ENCODE assay signal across 18 cellular contexts in the genomic region with DNA sequence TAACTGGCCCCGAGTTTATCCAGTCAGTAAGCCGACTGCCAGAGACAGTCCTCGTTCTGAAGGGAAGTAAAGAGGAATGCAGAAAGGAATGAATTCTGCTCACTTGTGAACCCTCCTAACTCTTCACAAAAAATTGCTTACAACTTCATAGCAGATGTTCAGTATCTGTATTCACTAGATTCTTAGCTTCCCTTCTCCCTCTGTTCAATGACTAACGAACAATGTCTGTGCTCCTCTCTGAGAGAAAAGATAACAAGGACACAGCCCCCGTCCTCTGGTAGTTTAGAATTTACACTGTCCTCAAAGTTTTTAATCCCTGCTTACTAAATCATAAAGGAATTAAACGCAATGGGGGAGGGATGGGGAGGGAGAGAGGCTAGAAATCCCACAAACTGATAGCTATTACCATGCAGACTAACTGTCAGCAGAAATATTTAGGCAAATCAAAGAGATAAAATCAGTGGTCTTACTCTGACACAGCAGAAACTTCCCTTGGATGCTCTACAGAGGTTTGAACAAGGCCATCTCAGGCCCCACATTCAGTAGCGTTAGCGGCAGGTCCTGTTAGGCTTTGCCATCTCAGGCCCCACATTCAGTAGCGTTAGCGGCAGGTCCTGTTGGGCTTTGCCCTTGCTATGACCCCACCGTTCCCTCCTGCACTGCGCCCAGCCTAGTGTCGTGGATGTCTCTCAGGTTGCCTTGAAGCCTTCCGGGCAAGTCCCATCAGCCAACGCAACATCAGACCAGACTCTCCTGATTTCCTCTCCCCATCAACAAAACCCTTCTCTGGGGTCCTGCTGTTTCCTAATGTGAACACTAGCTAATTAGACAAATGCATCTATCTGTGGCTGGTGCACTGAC. TPM values are rescaled to one million over a fixed set of nuclear protein-coding genes. Genes with fewer than 3 reads are reported as not detected.
DNase-seq lines count a peak whose midpoint lies in the region; ATAC-seq, FAIRE-seq and TF ChIP-seq lines count a peak whose summit lies in the region.
"Had no signal": no experiment of that assay in that cellular context is flagged by ENCODE, and none has a peak within 500 bp of the region (broad histone marks: within the 10 kb centered on the region; RNA-seq: fewer than 3 reads in every experiment).

No MANE protein-coding gene starts in this region.

- H3K36me3 ChIP-seq in GM12878 (ENCODE audit: control insufficient read depth in 2 of 2, insufficient read depth in 2 of 2, low read length in 1 of 2): peaks cover 14 to 20% of the 10 kb centered on the region in 2 experiments
- H3K36me3 ChIP-seq in mesenchymal stem cell (ENCODE audit: control insufficient read depth in 1 of 2, insufficient read depth in 2 of 2, low read depth in 1 of 2, low read length in 2 of 2): peaks cover 0 to 21% of the 10 kb centered on the region in 2 experiments
- no peaks in the 10 kb centered on the region for H3K36me3 ChIP-seq in adrenal gland (replicated peaks in 1 of 2)

- peak overlapping the region in 2 of 3 donors; percentile 36 to 76 for H3K27ac Mint-ChIP-seq in IgD-negative memory B cell
- no peak overlapping the region for H3K27ac Mint-ChIP-seq in stimulated activated naive CD8-positive, alpha-beta T cell treated with anti-CD3 and anti-CD28 coated beads, Interleukin-15, amount 100 ng/mL, for 72 hours
- H3K27ac Mint-ChIP-seq: dendritic cell treated with granulocyte-macrophage colony-stimulating factor and Interleukin-4, amounts not matched to agents 40 ng/mL and 50 ng/mL, for 4 days; progenitor cell of endocrine pancreas had no signal

- TF ChIP-seq CTCF in AG10803 (conservative IDR thresholded peaks at IDR 0.05; ENCODE audit: low read length): no peak
- TF ChIP-seq CTCF in GM12878 (IDR thresholded peaks at IDR 0.05 in 2 of 3, conservative IDR thresholded peaks at IDR 0.05 in 1 of 3; ENCODE audit: control insufficient read depth in 2 of 3, extremely low read depth in 1 of 3, insufficient read depth in 1 of 3, low read depth in 3 of 3, low read length in 3 of 3): no peak
- no peak for TF ChIP-seq CTCF in adrenal gland (IDR thresholded peaks at IDR 0.05)

- H3K14ac ChIP-seq in mesenchymal stem cell (ENCODE audit: low read length in 2 of 2): no peak overlapping the region

- H2AK5ac ChIP-seq in mesenchymal stem cell (ENCODE audit: low read length, severe bottlenecking): no peak overlapping the region

- ATAC-seq in GM12878: no peak
- ATAC-seq in HG03469 (IDR thresholded peaks at IDR 0.05; ENCODE audit: unreplicated experiment): no peak
- no peak for ATAC-seq in stimulated activated naive CD8-positive, alpha-beta T cell treated with anti-CD3 and anti-CD28 coated beads, Interleukin-15, amount 100 ng/mL, for 72 hours
- ATAC-seq: heart left ventricle had no signal

- no peak overlapping the region for H4K91ac ChIP-seq in mesenchymal stem cell (ENCODE audit: low read length)

- no peak for FAIRE-seq in GM12878 (lab: Jason Lieb, UNC)
- FAIRE-seq: GM18507, GM19239, urothelium cell line had no signal

- no peak overlapping the region for H3K18ac ChIP-seq in mesenchymal stem cell (ENCODE audit: low read depth in 1 of 2, low read length in 2 of 2)

- CTCF ChIA-PET in GM12878 (lab: Yijun Ruan, JAX): interaction anchor here (1.0 kb wide), 1 partner anchor 15 kb away, joined by 3 read pairs; no protein-coding TSS in a partner anchor

- no TSS peak for BruUV-seq in GM12878 (replicated peaks; lab: Mats Ljungman, UMichigan)

- H3K27ac ChIP-seq in GM12878 (ENCODE audit: control insufficient read depth, insufficient read depth) (no peak overlapping the region), mesenchymal stem cell (ENCODE audit: low read length, poor library complexity, severe bottlenecking) (no peak overlapping the region), adrenal gland (no peak overlapping the region)
- H3K27ac ChIP-seq: heart left ventricle had no signal

- in situ Hi-C loops in GM12878 (cut with MboI): no loop called here

- no peak for TF ChIP-seq RAD21 in GM12878 (IDR thresholded peaks at IDR 0.05; ENCODE audit: insufficient read depth, low read depth, low read length)

- no peak overlapping the region for H3K4me3 Mint-ChIP-seq in IgD-negative memory B cell
- H3K4me3 Mint-ChIP-seq in stimulated activated naive CD8-positive, alpha-beta T cell treated with anti-CD3 and anti-CD28 coated beads, Interleukin-15, amount 100 ng/mL, for 72 hours: no peak overlapping the region
- H3K4me3 Mint-ChIP-seq: dendritic cell treated with granulocyte-macrophage colony-stimulating factor and Interleukin-4, amounts not matched to agents 40 ng/mL and 50 ng/mL, for 4 days had no signal

- POLR2A ChIA-PET in GM12878 (lab: Charles Lee): no interaction called here

- no peaks in the 10 kb centered on the region for H3K27me3 Mint-ChIP-seq in IgD-negative memory B cell
- no peaks in the 10 kb centered on the region for H3K27me3 Mint-ChIP-seq in stimulated activated naive CD8-positive, alpha-beta T cell treated with anti-CD3 and anti-CD28 coated beads, Interleukin-15, amount 100 ng/mL, for 72 hours
- H3K27me3 Mint-ChIP-seq: dendritic cell treated with granulocyte-macrophage colony-stimulating factor and Interleukin-4, amounts not matched to agents 40 ng/mL and 50 ng/mL, for 4 days; progenitor cell of endocrine pancreas had no signal

- no peak overlapping the region for H2BK120ac ChIP-seq in mesenchymal stem cell (ENCODE audit: low read depth, low read length)

- no peak overlapping the region for H3K4ac ChIP-seq in mesenchymal stem cell (ENCODE audit: low read depth in 1 of 2, low read length in 2 of 2)

- no peaks in the 10 kb centered on the region for H3K79me1 ChIP-seq in mesenchymal stem cell (replicated peaks; ENCODE audit: low read length, poor library complexity, severe bottlenecking)

- H4K20me1 ChIP-seq in GM12878 (ENCODE audit: control insufficient read depth, insufficient read depth): no peaks in the 10 kb centered on the region

- H3K4me2 ChIP-seq in GM12878 (ENCODE audit: control insufficient read depth, insufficient read depth) (no peak overlapping the region), mesenchymal stem cell (ENCODE audit: low read length, poor library complexity, severe bottlenecking) (no peak overlapping the region)

- no peak overlapping the region for H3K23ac ChIP-seq in mesenchymal stem cell (ENCODE audit: low read length in 2 of 2)

- intact Hi-C loops in GM12878 (cut with micrococcal nuclease; ENCODE audit: unreplicated experiment): no loop called here
- intact Hi-C loops in adrenal gland (cut with DNase I): no loop called here

- H2BK12ac ChIP-seq in mesenchymal stem cell (ENCODE audit: low read length in 2 of 2): no peak overlapping the region

- TF ChIP-seq POLR2A in GM12878 (IDR thresholded peaks at IDR 0.05; ENCODE audit: low read depth, low read length): no peak
- no peak for TF ChIP-seq POLR2A in adrenal gland (IDR thresholded peaks at IDR 0.05)

- no peak overlapping the region for H3K4me3 ChIP-seq in AG10803 (ENCODE audit: low read length)
- no peak overlapping the region for H3K4me3 ChIP-seq in GM12878
- no peak overlapping the region for H3K4me3 ChIP-seq in mesenchymal stem cell (ENCODE audit: insufficient read depth in 1 of 2, low read depth in 1 of 2, low read length in 2 of 2)
- H3K4me3 ChIP-seq in adrenal gland: no peak overlapping the region
- H3K4me3 ChIP-seq: heart left ventricle had no signal

- 91% methylated on average over 13 of the region's 15 CpGs for WGBS in GM12878 (ENCODE audit: insufficient coverage, insufficient replicate concordance, low lambda C conversion rate, missing lambda C conversion rate)
- 75% methylated on average over 13 of the region's 15 CpGs for WGBS in mesenchymal stem cell
- 43 to 62% (median 54%) methylated on average over 10 to 15 of the region's 15 CpGs for WGBS in adrenal gland, 4 donors

- DNase-seq in AG10803 (ENCODE audit: low read depth) (peak; percentile 57), GM12878 (ENCODE audit: low read depth, low spot score) (no peak), mesenchymal stem cell (no peak), DMS114 treated with DMSO at 0.1 percent for 48 hours (lab: John Stamatoyannopoulos, UW; ENCODE audit: unreplicated experiment) (no peak), adrenal gland (no peak)
- no peak for DNase-seq in stimulated activated naive CD8-positive, alpha-beta T cell treated with anti-CD3 and anti-CD28 coated beads, Interleukin-15, amount 100 ng/mL, for 72 hours
- DNase-seq: ACHN, Caco-2, GF-D8, heart left ventricle, NCI-H524 had no signal

- SMC1A ChIA-PET in GM12878 (lab: Charles Lee; ENCODE audit: uncharacterized antibody, unreplicated experiment): interaction anchor here (0.6 to 1.4 kb wide), 2 partner anchors 22 to 201 kb away, joined by 3 read pairs; no protein-coding TSS in a partner anchor

- TF ChIP-seq EP300 in GM12878 (IDR thresholded peaks at IDR 0.05; ENCODE audit: borderline replicate concordance in 1 of 2, control insufficient read depth in 1 of 2, low read depth in 2 of 2, low read length in 2 of 2): no peak

- H3K27me3 ChIP-seq in GM12878 (replicated peaks in 1 of 2; ENCODE audit: control insufficient read depth in 2 of 2, insufficient read depth in 2 of 2, low read length in 1 of 2) (no peaks in the 10 kb centered on the region), mesenchymal stem cell (ENCODE audit: control insufficient read depth in 1 of 2, insufficient read depth in 1 of 2, low read length in 2 of 2) (no peaks in the 10 kb centered on the region), adrenal gland (no peaks in the 10 kb centered on the region)

- RAD21 ChIA-PET in GM12878 (lab: Charles Lee; ENCODE audit: unreplicated experiment): no interaction called here

- H3K79me2 ChIP-seq in GM12878 (ENCODE audit: control insufficient read depth, insufficient read depth, low read length): no peaks in the 10 kb centered on the region

- H3K9ac ChIP-seq in GM12878 (ENCODE audit: control insufficient read depth, insufficient read depth, low read length) (no peak overlapping the region), mesenchymal stem cell (ENCODE audit: low read length) (peak overlapping the region; percentile 27)

- H3K4me1 ChIP-seq in GM12878 (ENCODE audit: control insufficient read depth, insufficient read depth, low read length) (no peaks in the 10 kb centered on the region), mesenchymal stem cell (ENCODE audit: control insufficient read depth, insufficient read depth, low read depth, low read length) (peaks cover 4% of the 10 kb centered on the region), adrenal gland (replicated peaks in 1 of 2) (no peaks in the 10 kb centered on the region)
- H3K4me1 ChIP-seq: Caco-2 had no signal

- peaks cover 6% of the 10 kb centered on the region for H3K36me3 Mint-ChIP-seq in IgD-negative memory B cell

- H4K8ac ChIP-seq in mesenchymal stem cell (ENCODE audit: low read length): no peak overlapping the region

- peaks cover 10 to 18% (median 14%) of the 10 kb centered on the region in 3 donors for H3K4me1 Mint-ChIP-seq in IgD-negative memory B cell
- no peaks in the 10 kb centered on the region for H3K4me1 Mint-ChIP-seq in stimulated activated naive CD8-positive, alpha-beta T cell treated with anti-CD3 and anti-CD28 coated beads, Interleukin-15, amount 100 ng/mL, for 72 hours

- H2AFZ ChIP-seq in GM12878 (ENCODE audit: control insufficient read depth, low read depth, low read length) (no peak overlapping the region), mesenchymal stem cell (ENCODE audit: low read depth, low read length) (no peak overlapping the region)

- no peak overlapping the region for H2BK5ac ChIP-seq in mesenchymal stem cell (ENCODE audit: low read depth, low read length, poor library complexity, severe bottlenecking)

- no peak overlapping the region for H2BK15ac ChIP-seq in mesenchymal stem cell (ENCODE audit: low read depth, poor library complexity, severe bottlenecking)

- no peaks in the 10 kb centered on the region for H3K9me3 Mint-ChIP-seq in IgD-negative memory B cell
- H3K9me3 Mint-ChIP-seq in stimulated activated naive CD8-positive, alpha-beta T cell treated with anti-CD3 and anti-CD28 coated beads, Interleukin-15, amount 100 ng/mL, for 72 hours: no peaks in the 10 kb centered on the region
- H3K9me3 Mint-ChIP-seq: dendritic cell treated with granulocyte-macrophage colony-stimulating factor and Interleukin-4, amounts not matched to agents 40 ng/mL and 50 ng/mL, for 4 days had no signal

- H3K9me3 ChIP-seq in GM12878 (replicated peaks; ENCODE audit: control insufficient read depth, insufficient read depth, low read length): no peaks in the 10 kb centered on the region
- no peaks in the 10 kb centered on the region for H3K9me3 ChIP-seq in mesenchymal stem cell (ENCODE audit: control insufficient read depth, low read length)
- no peaks in the 10 kb centered on the region for H3K9me3 ChIP-seq in adrenal gland (replicated peaks in 1 of 3)
- H3K9me3 ChIP-seq: Caco-2, heart left ventricle had no signal

RNA-seq across cellular contexts. Expression of a gene that starts 23.4 kb away (rescaled TPM):
- 18.9 TPM for polyA plus RNA-seq in IgD-negative memory B cell
- 70.0 and 72.5 TPM in 2 replicates for total RNA-seq in GM12878 (2013; cell fraction: nucleolus; rRNA removed)
- 18.5 and 24.1 TPM in 2 replicates for total RNA-seq in GM12878 (2014; rRNA removed)
- total RNA-seq in GM12878 (2014; rRNA removed; fragmentation: Illumina TruSeq; extraction: Trizol): 5.4 and 6.8 TPM in 2 replicates
- 42.2 and 44.0 TPM in 2 replicates for total RNA-seq in GM12878 (2021)
- polyA plus RNA-seq in GM12878 (2011; ENCODE audit: low read depth): 10.4 TPM
- polyA plus RNA-seq in GM12878 (2011; rRNA removed): 4.2 and 14.0 TPM in 2 replicates
- polyA plus RNA-seq in GM12878 (2011; cell fraction: cytosol; rRNA removed): 12.0 and 13.3 TPM in 2 replicates
- polyA plus RNA-seq in GM12878 (2011; cell fraction: nucleus; rRNA removed): 33.2 and 39.5 TPM in 2 replicates
- polyA plus RNA-seq in GM12878 (2012): 23.8 and 29.3 TPM in 2 replicates
- 5.1 and 12.8 TPM in 2 replicates for polyA plus RNA-seq in GM12878 (2014; fragmentation: Illumina TruSeq; extraction: Trizol)
- polyA plus RNA-seq in GM12878 (2014; fragmentation: Nextera tagmentation; extraction: Ambion mirVana): under 1 TPM; 0.35 TPM
- polyA plus RNA-seq in GM12878 (2014; rRNA removed): 25.2 and 26.8 TPM in 2 replicates
- polyA plus RNA-seq in GM12878 (2016; fragmentation: Nextera tagmentation; extraction: Ambion mirVana): 10 to 100 TPM in 1 of 2 experiments, 1 to 10 TPM in 1; 7.8 to 12.4 TPM
- polyA minus RNA-seq in GM12878 (2011; rRNA and poly(A)+ RNA removed): 13.3 and 21.8 TPM in 2 replicates
- 6.9 and 9.0 TPM in 2 replicates for polyA minus RNA-seq in GM12878 (2011; cell fraction: cytosol; rRNA and poly(A)+ RNA removed)
- polyA minus RNA-seq in GM12878 (2011; cell fraction: nucleus; rRNA and poly(A)+ RNA removed): 9.7 and 20.3 TPM in 2 replicates
- polyA plus RNA-seq in mesenchymal stem cell (2013, experiment 1 of 2): 0.35 TPM
- polyA plus RNA-seq in mesenchymal stem cell (2013, experiment 2 of 2): 0.37 TPM
- 1 to 10 TPM; 1.2 to 9.9 (median 8.3) TPM for total RNA-seq in adrenal gland
- polyA plus RNA-seq in adrenal gland: 1 to 10 TPM; 1.2 to 6.8 (median 2.4) TPM

RNA-seq across cellular contexts. Expression of a gene that starts 49.1 kb away (rescaled TPM):
- 2.3 TPM for polyA plus RNA-seq in IgD-negative memory B cell
- 0.22 and 0.23 TPM in 2 replicates for total RNA-seq in GM12878 (2013; cell fraction: nucleolus; rRNA removed)
- 2.0 and 2.5 TPM in 2 replicates for total RNA-seq in GM12878 (2014; rRNA removed)
- total RNA-seq in GM12878 (2014; rRNA removed; fragmentation: Illumina TruSeq; extraction: Trizol): 2.7 and 2.9 TPM in 2 replicates
- total RNA-seq in GM12878 (2021): 1.6 and 1.9 TPM in 2 replicates
- 0.76 TPM for polyA plus RNA-seq in GM12878 (2011; ENCODE audit: low read depth)
- 1.9 and 2.8 TPM in 2 replicates for polyA plus RNA-seq in GM12878 (2011; rRNA removed)
- polyA plus RNA-seq in GM12878 (2011; cell fraction: cytosol; rRNA removed): 0.76 and 0.95 TPM in 2 replicates
- 0.23 and 0.24 TPM in 2 replicates for polyA plus RNA-seq in GM12878 (2011; cell fraction: nucleus; rRNA removed)
- 1.2 and 2.3 TPM in 2 replicates for polyA plus RNA-seq in GM12878 (2012)
- 3.1 and 4.5 TPM in 2 replicates for polyA plus RNA-seq in GM12878 (2014; fragmentation: Illumina TruSeq; extraction: Trizol)
- 1 to 10 TPM; 2.4 to 2.8 TPM for polyA plus RNA-seq in GM12878 (2014; fragmentation: Nextera tagmentation; extraction: Ambion mirVana)
- polyA plus RNA-seq in GM12878 (2014; rRNA removed): 2.2 and 2.6 TPM in 2 replicates
- 1 to 10 TPM; 5.6 to 5.9 TPM for polyA plus RNA-seq in GM12878 (2016; fragmentation: Nextera tagmentation; extraction: Ambion mirVana)
- polyA minus RNA-seq in GM12878 (2011; rRNA and poly(A)+ RNA removed): 0.41 and 0.73 TPM in 2 replicates
- not detected in 2 replicates for polyA minus RNA-seq in GM12878 (2011; cell fraction: cytosol; rRNA and poly(A)+ RNA removed)
- polyA minus RNA-seq in GM12878 (2011; cell fraction: nucleus; rRNA and poly(A)+ RNA removed): 0.60 TPM in 1 of 2 replicates, not detected in the other
- 4.8 TPM for polyA plus RNA-seq in mesenchymal stem cell (2013, experiment 1 of 2)
- polyA plus RNA-seq in mesenchymal stem cell (2013, experiment 2 of 2): 4.4 TPM
- total RNA-seq in adrenal gland: 10 to 100 TPM in 1 of 8 donors, 1 to 10 TPM in 7; 1.2 to 11.5 (median 3.1) TPM
- 1 to 10 TPM in 2 of 3 donors, under 1 TPM in 1; 0.88 to 4.2 (median 2.1) TPM for polyA plus RNA-seq in adrenal gland

RNA-seq across cellular contexts. Expression of a gene that starts 49.2 kb away (rescaled TPM):
- polyA plus RNA-seq in IgD-negative memory B cell (18.0 TPM), GM12878 (2011; rRNA removed) (17.6 and 26.2 TPM in 2 replicates), GM12878 (2014; fragmentation: Illumina TruSeq; extraction: Trizol) (25.5 and 29.7 TPM in 2 replicates), GM12878 (2014; fragmentation: Nextera tagmentation; extraction: Ambion mirVana) (1 to 10 TPM; 3.8 to 9.7 TPM), GM12878 (2014; rRNA removed) (23.5 and 27.3 TPM in 2 replicates), GM12878 (2016; fragmentation: Nextera tagmentation; extraction: Ambion mirVana) (10 to 100 TPM in 1 of 2 experiments, 1 to 10 TPM in 1; 5.7 to 40.0 TPM), adrenal gland (10 to 100 TPM; 10.2 to 30.7 (median 10.8) TPM)
- 12.4 TPM in 2 replicates for total RNA-seq in GM12878 (2013; cell fraction: nucleolus; rRNA removed)
- total RNA-seq in GM12878 (2014; rRNA removed) (23.8 and 31.9 TPM in 2 replicates), GM12878 (2014; rRNA removed; fragmentation: Illumina TruSeq; extraction: Trizol) (22.6 and 22.9 TPM in 2 replicates), GM12878 (2021) (21.8 and 27.1 TPM in 2 replicates), adrenal gland (10 to 100 TPM; 17.7 to 33.9 (median 26.1) TPM)
- 8.6 TPM for polyA plus RNA-seq in GM12878 (2011; ENCODE audit: low read depth)
- polyA plus RNA-seq in GM12878 (2011; cell fraction: cytosol; rRNA removed): 7.9 and 8.1 TPM in 2 replicates
- 5.1 and 5.5 TPM in 2 replicates for polyA plus RNA-seq in GM12878 (2011; cell fraction: nucleus; rRNA removed)
- 11.6 and 13.9 TPM in 2 replicates for polyA plus RNA-seq in GM12878 (2012)
- 10.5 and 11.1 TPM in 2 replicates for polyA minus RNA-seq in GM12878 (2011; rRNA and poly(A)+ RNA removed)
- 5.1 and 5.5 TPM in 2 replicates for polyA minus RNA-seq in GM12878 (2011; cell fraction: cytosol; rRNA and poly(A)+ RNA removed)
- 5.0 and 5.3 TPM in 2 replicates for polyA minus RNA-seq in GM12878 (2011; cell fraction: nucleus; rRNA and poly(A)+ RNA removed)
- 16.8 TPM for polyA plus RNA-seq in mesenchymal stem cell (2013, experiment 1 of 2)
- polyA plus RNA-seq in mesenchymal stem cell (2013, experiment 2 of 2): 17.1 TPM

Comparison
In these comparisons a context has a peak if more than half of its experiments do, and no peak if none do; other contexts are left out.
1. H3K27ac Mint-ChIP-seq: peak in IgD-negative memory B cell (2 of 3); none in stimulated activated naive CD8-positive, alpha-beta T cell treated with anti-CD3 and anti-CD28 coated beads, Interleukin-15, amount 100 ng/mL, for 72 hours (0 of 2).